ENCODE assay signal across 8 cellular contexts in the genomic region with DNA sequence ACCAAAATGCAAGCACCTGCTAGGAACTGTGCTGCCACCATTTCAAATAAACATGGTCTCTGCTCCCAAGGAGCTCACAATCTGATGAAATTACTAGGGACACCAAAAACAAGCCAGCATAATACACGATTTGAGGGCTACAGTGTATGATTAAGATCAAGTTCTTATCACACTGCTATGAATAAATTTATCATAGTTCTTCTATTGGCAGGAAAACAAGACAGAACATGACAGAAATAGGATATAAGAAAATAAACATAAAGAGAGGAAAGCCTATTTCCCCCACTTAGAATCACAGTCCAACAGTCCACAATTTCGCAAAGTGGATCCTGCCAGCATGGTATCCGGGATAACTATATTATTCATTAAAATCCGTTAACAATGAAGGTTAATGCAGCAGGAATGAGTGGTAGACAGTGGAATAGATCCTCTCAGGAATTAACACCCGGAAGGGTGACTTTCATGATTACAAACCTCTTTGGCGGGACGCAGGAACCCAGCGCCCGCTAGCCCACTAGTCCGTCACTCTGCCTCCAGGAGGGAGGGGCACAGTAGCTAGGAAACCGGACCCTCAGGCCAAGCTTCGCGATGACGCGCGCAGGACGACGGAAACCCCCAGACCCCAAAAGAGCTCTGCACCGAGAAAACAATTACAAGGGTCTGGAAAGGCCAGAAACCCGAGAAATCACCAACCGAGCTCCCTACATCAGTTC. TPM values are rescaled to one million over a fixed set of nuclear protein-coding genes. Genes with fewer than 3 reads are reported as not detected.
DNase-seq lines count a peak whose midpoint lies in the region; ATAC-seq, FAIRE-seq and TF ChIP-seq lines count a peak whose summit lies in the region.

No MANE protein-coding gene starts in this region.

- 0% methylated on average over 21 of the region's 21 CpGs for WGBS in lung, 2 donors
- 0% methylated on average over 20 to 21 of the region's 21 CpGs for WGBS in thyroid gland, 2 donors

- ATAC-seq in GM18873 (IDR thresholded peaks at IDR 0.05; ENCODE audit: low FRiP score, unreplicated experiment) = peak; percentile 17
- peak; percentile 30 for ATAC-seq in HG03066 (IDR thresholded peaks at IDR 0.05; ENCODE audit: low read depth, unreplicated experiment)
- peak; percentile 35 for ATAC-seq in lung (ENCODE audit: insufficient read depth, low FRiP score)

- H3K4me3 Mint-ChIP-seq in dendritic cell treated with granulocyte-macrophage colony-stimulating factor and Interleukin-4, amounts not matched to agents 40 ng/mL and 50 ng/mL, for 4 days = peak overlapping the region; percentile 90

- peak overlapping the region; percentile 92 for H3K27ac Mint-ChIP-seq in dendritic cell treated with granulocyte-macrophage colony-stimulating factor and Interleukin-4, amounts not matched to agents 40 ng/mL and 50 ng/mL, for 4 days

- H2AFZ ChIP-seq in OCI-LY7 (ENCODE audit: low read length) = peak overlapping the region; percentile 90

- peak overlapping the region; percentile 82 for H3K9ac ChIP-seq in BLaER1

- no peaks in the 10 kb centered on the region for H3K27me3 Mint-ChIP-seq in dendritic cell treated with granulocyte-macrophage colony-stimulating factor and Interleukin-4, amounts not matched to agents 40 ng/mL and 50 ng/mL, for 4 days

- H3K27ac ChIP-seq in BLaER1 = peak overlapping the region; percentile 82
- H3K27ac ChIP-seq in OCI-LY7 (ENCODE audit: low read depth, low read length, poor library complexity, severe bottlenecking) = peak overlapping the region; percentile 56
- H3K27ac ChIP-seq in lung (ENCODE audit: low read depth in 1 of 2, low read length in 1 of 2) = peak overlapping the region; percentile 85 to 94
- peak overlapping the region; percentile 58 to 79 (median 79) for H3K27ac ChIP-seq in thyroid gland

- no TSS peak for BruUV-seq in OCI-LY7 (replicated peaks; lab: Mats Ljungman, UMichigan)

- no peaks in the 10 kb centered on the region for H3K9me3 Mint-ChIP-seq in dendritic cell treated with granulocyte-macrophage colony-stimulating factor and Interleukin-4, amounts not matched to agents 40 ng/mL and 50 ng/mL, for 4 days

- peaks cover 47% of the 10 kb centered on the region; the same call in 1 of the 2 replicates for H3K79me2 ChIP-seq in OCI-LY7 (ENCODE audit: insufficient read depth, low read depth, low read length)

- H3K4me3 ChIP-seq in BLaER1 (peak overlapping the region; percentile 92), OCI-LY7 (ENCODE audit: low read depth, low read length, poor library complexity, severe bottlenecking) (peak overlapping the region; percentile 82), lung (peak overlapping the region; percentile 73), thyroid gland (replicated peaks in 1 of 3) (peak overlapping the region; percentile 65 to 88 (median 75))

- no peaks in the 10 kb centered on the region for H3K9me2 ChIP-seq in OCI-LY7 (ENCODE audit: insufficient read depth, low read length)

- CTCF ChIA-PET in OCI-LY7 (lab: Charles Lee; ENCODE audit: unreplicated experiment) = interaction anchor here (0.7 to 1.3 kb wide), 2 partner anchors 46 to 112 kb away, joined by 4 read pairs; partner anchors contain the start of gene MAML2

- H3K4me2 ChIP-seq in BLaER1 = peak overlapping the region; percentile 82
- H3K4me2 ChIP-seq in OCI-LY7 (ENCODE audit: low read length) = peak overlapping the region; percentile 90

- H3K27me3 ChIP-seq in BLaER1 = no peaks in the 10 kb centered on the region
- H3K27me3 ChIP-seq in lung (ENCODE audit: control insufficient read depth, insufficient read depth) = no peaks in the 10 kb centered on the region
- H3K27me3 ChIP-seq in thyroid gland = no peaks in the 10 kb centered on the region

- H3K36me3 Mint-ChIP-seq in dendritic cell treated with granulocyte-macrophage colony-stimulating factor and Interleukin-4, amounts not matched to agents 40 ng/mL and 50 ng/mL, for 4 days (ENCODE audit: low read depth) = peaks cover 44% of the 10 kb centered on the region

- peak; percentile 62 for DNase-seq in OCI-LY7 (ENCODE audit: low spot score)
- DNase-seq in lung (ENCODE audit: low spot score) = no peak
- DNase-seq in thyroid gland = no peak
- no peak for DNase-seq in GM12891 (ENCODE audit: insufficient read length, low spot score)

- H3K9me3 ChIP-seq in BLaER1 = no peaks in the 10 kb centered on the region
- no peaks in the 10 kb centered on the region for H3K9me3 ChIP-seq in OCI-LY7 (ENCODE audit: low read length)
- H3K9me3 ChIP-seq in lung (ENCODE audit: control insufficient read depth in 2 of 2, insufficient read depth in 1 of 2, low read length in 1 of 2) = no peaks in the 10 kb centered on the region
- H3K9me3 ChIP-seq in thyroid gland = no peaks in the 10 kb centered on the region

- no peak for TF ChIP-seq CTCF in OCI-LY7 (conservative IDR thresholded peaks at IDR 0.05; ENCODE audit: low read length)
- no peak for TF ChIP-seq CTCF in lung (IDR thresholded peaks at IDR 0.05; ENCODE audit: control extremely low read depth, extremely low read depth)
- TF ChIP-seq CTCF in thyroid gland (IDR thresholded peaks at IDR 0.05) = no peak

- H3K4me1 ChIP-seq in BLaER1 (peaks cover 28% of the 10 kb centered on the region), OCI-LY7 (ENCODE audit: insufficient read depth, low read length, poor library complexity, severe bottlenecking) (peaks cover 32% of the 10 kb centered on the region), lung (ENCODE audit: control insufficient read depth in 2 of 2, insufficient read depth in 2 of 2, low read length in 2 of 2) (peaks cover 0 to 14% of the 10 kb centered on the region in 2 donors), thyroid gland (peaks cover 8 to 15% of the 10 kb centered on the region in 2 donors)

- H3K36me3 ChIP-seq in BLaER1 (peaks cover 4% of the 10 kb centered on the region; the same call in 1 of the 2 replicates), OCI-LY7 (ENCODE audit: insufficient read depth, low read length) (peaks cover 16% of the 10 kb centered on the region), lung (ENCODE audit: control insufficient read depth in 2 of 2, insufficient read depth in 2 of 2, low read length in 2 of 2) (no peaks in the 10 kb centered on the region), thyroid gland (no peaks in the 10 kb centered on the region)

- FAIRE-seq in GM12891 (lab: Jason Lieb, UNC) = no peak

- intact Hi-C loops in OCI-LY7 (cut with micrococcal nuclease; ENCODE audit: unreplicated experiment) = loop anchor here (2.0 to 10.0 kb wide), 4 partner anchors 132 to 674 kb away; partner anchors contain the start of gene CEP57
- intact Hi-C loops in dendritic cell treated with granulocyte-macrophage colony-stimulating factor and Interleukin-4, amounts not matched to agents 40 ng/mL and 50 ng/mL, for 4 days (cut with micrococcal nuclease) = no loop called here
- intact Hi-C loops in thyroid gland (cut with DNase I) = no loop called here

- POLR2A ChIA-PET in OCI-LY7 (lab: Charles Lee) = interaction anchor here (0.6 to 2.5 kb wide), 28 partner anchors 11 to 1291 kb away, joined by 3 to 9 read pairs (median 4); partner anchors contain the start of genes CEP57, FAM76B and MAML2

- no peak for TF ChIP-seq POLR2A in thyroid gland (IDR thresholded peaks at IDR 0.05)
- no peak for TF ChIP-seq POLR2A in GM12891 (IDR thresholded peaks at IDR 0.05; ENCODE audit: low read depth, low read length)

- H4K20me1 ChIP-seq in BLaER1 = no peaks in the 10 kb centered on the region; the same call in 1 of the 2 replicates
- H4K20me1 ChIP-seq in OCI-LY7 (ENCODE audit: insufficient read depth, low read length) = no peaks in the 10 kb centered on the region

- H3K4me1 Mint-ChIP-seq in dendritic cell treated with granulocyte-macrophage colony-stimulating factor and Interleukin-4, amounts not matched to agents 40 ng/mL and 50 ng/mL, for 4 days (ENCODE audit: low read depth) = peaks cover 30% of the 10 kb centered on the region

TF ChIP-seq in GM12891, 5 proteins besides CTCF, POLR2A, EP300 and RAD21:
- no peak for TF ChIP-seq TAF1 (IDR thresholded peaks at IDR 0.05; ENCODE audit: low read depth, low read length)
- TF ChIP-seq PAX5 (IDR thresholded peaks at IDR 0.05; ENCODE audit: insufficient read depth, low read length, severe bottlenecking) = no peak
- TF ChIP-seq POLR2AphosphoS5 (IDR thresholded peaks at IDR 0.05; ENCODE audit: low read depth, low read length) = no peak
- no peak for TF ChIP-seq POU2F2 (IDR thresholded peaks at IDR 0.05; ENCODE audit: low read depth, low read length)
- no peak for TF ChIP-seq SPI1 (IDR thresholded peaks at IDR 0.05; ENCODE audit: low read depth, low read length)

RNA-seq across cellular contexts. Expression of gene CCDC82, which starts 0.7 kb away (rescaled TPM):
- total RNA-seq in OCI-LY7 (2014; rRNA removed; shearing (Covaris generic)) = 22.2 and 23.0 TPM in 2 replicates
- total RNA-seq in OCI-LY7 (2022) (43.6 and 47.5 TPM in 2 replicates), lung (10 to 100 TPM; 23.7 to 46.9 TPM), thyroid gland (10 to 100 TPM; 24.8 to 44.9 (median 28.8) TPM)
- polyA plus RNA-seq in lung = 10 to 100 TPM; 16.4 to 34.8 TPM
- 18.9 TPM for polyA plus RNA-seq in GM12891 (2012; ENCODE audit: low read depth, missing spikeins)

RNA-seq across cellular contexts. Expression of gene JRKL, which starts 0.8 kb away (rescaled TPM):
- total RNA-seq in OCI-LY7 (2014; rRNA removed; shearing (Covaris generic)) = 4.9 and 6.0 TPM in 2 replicates
- 10.0 and 12.3 TPM in 2 replicates for total RNA-seq in OCI-LY7 (2022)
- total RNA-seq in lung = 10 to 100 TPM in 1 of 2 donors, 1 to 10 TPM in 1; 9.4 to 20.2 TPM
- polyA plus RNA-seq in lung = 1 to 10 TPM; 5.1 to 6.5 TPM
- total RNA-seq in thyroid gland = 10 to 100 TPM in 2 of 4 donors, 1 to 10 TPM in 2; 9.4 to 11.6 (median 10.4) TPM
- 3.8 TPM for polyA plus RNA-seq in GM12891 (2012; ENCODE audit: low read depth, missing spikeins)

RNA-seq across cellular contexts. Expression of gene MAML2, which starts 46.1 kb away (rescaled TPM):
- total RNA-seq in OCI-LY7 (2014; rRNA removed; shearing (Covaris generic)) = 0.54 and 1.0 TPM in 2 replicates
- total RNA-seq in OCI-LY7 (2022) (0.15 and 0.26 TPM in 2 replicates), lung (10 to 100 TPM; 20.5 to 41.8 TPM), thyroid gland (10 to 100 TPM; 19.0 to 36.4 (median 31.4) TPM)
- polyA plus RNA-seq in lung = 1 to 10 TPM; 3.8 to 6.9 TPM
- polyA plus RNA-seq in GM12891 (2012; ENCODE audit: low read depth, missing spikeins) = 4.5 TPM

Comparison
In these comparisons a context has a peak if more than half of its experiments do, and no peak if none do; other contexts are left out.
1. RNA of gene MAML2, which starts 46.1 kb away (total RNA-seq): 20.5 to 41.8 TPM in lung and 19.0 to 36.4 TPM in thyroid gland; 0.15 to 1.0 TPM in OCI-LY7; every median in the first group is over 4 times any median in the second.
2. Peak in every context shown above with its lines, with median percentiles within 50 percentile points of each other: H3K27ac ChIP-seq, H3K4me3 ChIP-seq and ATAC-seq.